ENCODE assay signal across 20 cellular contexts in genomic region chr12:4784404-4785054, GRCh38.
"Had no signal": no experiment of that assay in that cellular context is flagged by ENCODE, and none has a peak within 500 bp of the region (broad histone marks: within the 10 kb centered on the region; RNA-seq: fewer than 3 reads in every experiment).

No MANE protein-coding gene starts in this region.

- H3K27ac ChIP-seq: colonic mucosa, esophagus muscularis mucosa, foreskin keratinocyte, gastroesophageal sphincter, heart left ventricle, hepatocyte, left lung, lower lobe of right lung had no signal

- ATAC-seq: effector memory CD8-positive, alpha-beta T cell; foreskin keratinocyte; gastroesophageal sphincter; heart left ventricle; left cardiac atrium; left lung; left ventricle myocardium superior; lower lobe of right lung; mucosa of descending colon had no signal

- H3K27me3 ChIP-seq: colonic mucosa, esophagus muscularis mucosa, foreskin keratinocyte, gastroesophageal sphincter, heart left ventricle, hepatocyte had no signal

- H3K4me1 Mint-ChIP-seq: immature natural killer cell, mesothelial cell of epicardium, naive B cell had no signal

- H3K9me3 Mint-ChIP-seq: dendritic cell treated with granulocyte-macrophage colony-stimulating factor and Interleukin-4, amounts not matched to agents 40 ng/mL and 50 ng/mL, for 4 days; effector memory CD8-positive, alpha-beta T cell had no signal

- H3K4me3 Mint-ChIP-seq: dendritic cell treated with granulocyte-macrophage colony-stimulating factor and Interleukin-4, amounts not matched to agents 40 ng/mL and 50 ng/mL, for 4 days; effector memory CD8-positive, alpha-beta T cell; immature natural killer cell; mesothelial cell of epicardium; naive B cell had no signal

- H3K36me3 ChIP-seq: colonic mucosa, esophagus muscularis mucosa, gastroesophageal sphincter, heart left ventricle, left lung, lower lobe of right lung had no signal

- DNase-seq: colonic mucosa; cortex of kidney; effector CD8-positive, alpha-beta T cell; effector memory CD8-positive, alpha-beta T cell; foreskin keratinocyte; heart left ventricle; hypothalamus; immature natural killer cell; left cardiac atrium; left lung; left ventricle myocardium superior; lower lobe of right lung; mesenchymal stem cell; mucosa of descending colon; naive B cell had no signal

- H3K9me3 ChIP-seq: colonic mucosa, lower lobe of right lung had no signal

- H3K27ac Mint-ChIP-seq: dendritic cell treated with granulocyte-macrophage colony-stimulating factor and Interleukin-4, amounts not matched to agents 40 ng/mL and 50 ng/mL, for 4 days; effector memory CD8-positive, alpha-beta T cell; immature natural killer cell; mesothelial cell of epicardium; naive B cell had no signal

- H3K4me3 ChIP-seq: colonic mucosa, esophagus muscularis mucosa, gastroesophageal sphincter, heart left ventricle, hepatocyte, left lung, lower lobe of right lung, mucosa of descending colon had no signal

- H3K4me1 ChIP-seq: colonic mucosa, foreskin keratinocyte, left lung, lower lobe of right lung had no signal
